ENCODE assay signal across 39 cellular contexts in the genomic region with DNA sequence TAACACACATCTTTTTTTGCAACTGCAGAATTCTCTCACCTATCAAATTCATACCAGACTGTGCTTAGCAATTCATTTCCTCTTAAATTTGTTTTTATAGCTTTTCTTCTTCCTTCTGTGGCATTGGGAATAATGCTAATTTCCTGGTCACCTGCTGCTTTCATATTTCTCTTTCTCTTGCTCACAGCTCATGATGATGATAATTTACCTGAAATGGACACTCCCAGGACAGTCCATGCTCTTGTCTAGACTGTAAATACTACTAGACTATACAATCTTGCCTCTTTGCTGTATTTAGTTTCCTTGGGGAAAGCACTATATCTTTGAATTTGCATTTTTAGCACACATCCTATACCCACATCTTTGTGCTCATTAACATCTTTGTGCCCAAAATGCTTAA. TPM values are rescaled to one million over a fixed set of nuclear protein-coding genes. Genes with fewer than 3 reads are reported as not detected.
"Had no signal": no experiment of that assay in that cellular context is flagged by ENCODE, and none has a peak within 500 bp of the region (broad histone marks: within the 10 kb centered on the region; RNA-seq: fewer than 3 reads in every experiment).

No MANE protein-coding gene starts in this region.

- DNase-seq: Karpas-422, Kasumi-1, KG1, MG63, MM.1S, MV-4-11, NCI-H1048, NCI-H1092, NCI-H1092 treated with DMSO at 0.1 percent for 48 hours, NCI-H1105, NCI-H1105 treated with DMSO at 0.1 percent for 48 hours, NCI-H1417, NCI-H1417 treated with DMSO at 0.1 percent for 48 hours, NCI-H1436, NCI-H1436 treated with DMSO at 0.1 percent for 48 hours, NCI-H146, NCI-H1694, NCI-H1694 treated with DMSO at 0.1 percent for 48 hours, NCI-H187, NCI-H187 treated with DMSO at 0.1 percent for 48 hours, NCI-H1930, NCI-H2029, NCI-H2029 treated with DMSO at 0.1 percent for 48 hours, NCI-H2081, NCI-H2081 treated with DMSO at 0.1 percent for 48 hours, NCI-H2107, NCI-H2171, NCI-H2171 treated with DMSO at 0.1 percent for 48 hours, NCI-H2227 treated with DMSO at 0.1 percent for 48 hours, NCI-H226, NCI-H345, NCI-H446, NCI-H446 treated with DMSO at 0.1 percent for 48 hours, NCI-H510A had no signal

- H3K4me3 ChIP-seq: MG63 had no signal

- H3K9me3 ChIP-seq: MG63 had no signal

- H3K36me3 ChIP-seq: MG63 had no signal

- H3K27me3 ChIP-seq: MG63 had no signal

- H3K9ac ChIP-seq: KMS-11 had no signal

- H3K4me2 ChIP-seq: KMS-11 had no signal

- H3K27ac ChIP-seq: KMS-11 had no signal

RNA-seq across cellular contexts. Expression of a gene that starts 15.5 kb away (rescaled TPM):
- total RNA-seq: LHCN-M2, M059J, MCF 10A had no signal

RNA-seq across cellular contexts. Expression of a gene that starts 37.7 kb away (rescaled TPM):
- total RNA-seq: LHCN-M2, NCI-H460 had no signal
